Comparison of ENCODE assay signal across 1 cellular context in genomic region chr17:78242024-78242742, GRCh38.
TF ChIP-seq lines count a peak whose summit lies in the region.

No MANE protein-coding gene starts in this region.

TF ChIP-seq in IMR-90, 13 proteins besides CTCF, POLR2A, EP300 and RAD21 (continued from another document):
- TF ChIP-seq ELK1 (IDR thresholded peaks at IDR 0.05; ENCODE audit: borderline replicate concordance, low read depth, low read length) (no peak), BHLHE40 (IDR thresholded peaks at IDR 0.05; ENCODE audit: low read depth, low read length) (no peak)
